8 cellular contexts compared by ENCODE assay signal in the genomic region with DNA sequence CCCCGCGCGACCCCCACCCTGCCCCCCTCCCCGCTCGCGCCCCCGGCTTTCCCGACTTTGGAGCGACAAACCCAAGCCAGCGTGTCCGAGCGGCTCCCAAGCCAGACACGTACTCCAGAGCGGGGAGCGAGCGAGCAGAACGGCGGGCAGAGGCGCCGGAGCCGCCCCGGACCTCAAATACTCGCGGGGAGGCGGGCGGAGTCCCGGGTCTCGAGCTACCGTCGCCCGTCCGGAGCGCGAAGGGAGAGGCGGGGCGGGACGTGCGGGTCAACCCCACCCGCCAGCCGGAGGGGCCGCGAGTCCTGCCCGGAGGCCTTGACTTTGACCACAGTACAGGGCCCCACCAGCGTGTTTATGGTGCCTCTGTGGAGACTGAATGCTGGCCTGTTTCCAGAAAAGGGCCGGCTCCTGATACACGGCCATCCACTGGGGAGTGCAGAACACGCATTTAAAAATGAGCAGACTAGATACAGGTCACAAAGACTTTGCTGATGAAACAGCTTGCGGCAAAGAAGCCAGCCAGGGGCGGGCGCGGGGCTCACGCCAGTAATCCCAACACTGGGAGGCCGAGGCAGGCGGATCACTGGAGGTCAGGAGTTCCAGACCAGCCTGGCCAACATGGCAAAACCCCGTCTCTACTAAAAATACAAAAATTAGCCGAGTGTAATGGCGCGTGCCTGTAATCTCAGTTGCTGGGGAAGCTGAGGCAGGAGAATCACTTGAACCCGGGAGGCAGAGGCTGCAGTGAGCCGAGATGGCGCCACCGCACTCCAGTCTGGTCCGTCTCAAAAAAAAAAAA. TPM values are rescaled to one million over a fixed set of nuclear protein-coding genes. Genes with fewer than 3 reads are reported as not detected.
DNase-seq lines count a peak whose midpoint lies in the region; TF ChIP-seq lines count a peak whose summit lies in the region.

A gene (minus strand): TSS at position 148 of the 799 bp plus-strand sequence. CDS start 12,235 bp downstream, outside the sequence.

- H3K4me3 ChIP-seq in OCI-LY7 (ENCODE audit: low read depth, low read length, poor library complexity, severe bottlenecking) (peak within 1 kb of the TSS; percentile 37), esophagus muscularis mucosa (peak within 1 kb of the TSS; percentile 72 to 94 (median 84)), Karpas-422 (ENCODE audit: low read length) (no peak within 1 kb of the TSS)

- H3K9me3 ChIP-seq in OCI-LY7 (ENCODE audit: low read length) (no peaks in the 10 kb centered on the region; the same call in 1 of the 2 replicates), esophagus muscularis mucosa (no peaks in the 10 kb centered on the region), Karpas-422 (ENCODE audit: low read length) (no peaks in the 10 kb centered on the region)

- H4K20me1 ChIP-seq in OCI-LY7 (ENCODE audit: insufficient read depth, low read length) (no peaks in the 10 kb centered on the region), Karpas-422 (ENCODE audit: insufficient read depth, low read depth, low read length) (no peaks in the 10 kb centered on the region)

- H3K4me1 ChIP-seq in OCI-LY7 (ENCODE audit: insufficient read depth, low read length, poor library complexity, severe bottlenecking) (peaks cover 6% of the 10 kb centered on the region), esophagus muscularis mucosa (peaks cover 10 to 52% (median 45%) of the 10 kb centered on the region in 4 donors), Karpas-422 (ENCODE audit: low read length) (peaks cover 5% of the 10 kb centered on the region; the same call in 1 of the 2 replicates)

- H3K79me2 ChIP-seq in OCI-LY7 (ENCODE audit: insufficient read depth, low read depth, low read length), result no peaks in the 10 kb centered on the region
- H3K79me2 ChIP-seq in Karpas-422 (ENCODE audit: low read length), result no peaks in the 10 kb centered on the region

- CTCF ChIA-PET in OCI-LY7 (lab: Charles Lee; ENCODE audit: unreplicated experiment), result no interaction called here

- peaks cover 40% of the 10 kb centered on the region for H3K27me3 Mint-ChIP-seq in activated T-helper 1 cell treated with anti-CD3 and anti-CD28 coated beads, Interleukin-12 subunit alpha, Interleukin-12 subunit beta, Interleukin-2, Interleukin-4 antibody, amounts not matched to agents 30 ng/mL and 10 ng/mL and 1 ng/mL, durations not matched to agents 14 hours and 24 hours and 36 hours (ENCODE audit: insufficient read depth)
- H3K27me3 Mint-ChIP-seq in stimulated activated naive CD8-positive, alpha-beta T cell treated with anti-CD3 and anti-CD28 coated beads, Interleukin-15, Interleukin-2, amounts not matched to agents 100 ng/mL and 50 ng/mL, for 24 hours, result peaks cover 10% of the 10 kb centered on the region

- H3K4me1 Mint-ChIP-seq in activated T-helper 1 cell treated with anti-CD3 and anti-CD28 coated beads, Interleukin-12 subunit alpha, Interleukin-12 subunit beta, Interleukin-2, Interleukin-4 antibody, amounts not matched to agents 30 ng/mL and 10 ng/mL and 1 ng/mL, durations not matched to agents 14 hours and 24 hours and 36 hours (ENCODE audit: low read depth), result peaks cover 16% of the 10 kb centered on the region
- H3K4me1 Mint-ChIP-seq in stimulated activated naive CD8-positive, alpha-beta T cell treated with anti-CD3 and anti-CD28 coated beads, Interleukin-15, Interleukin-2, amounts not matched to agents 100 ng/mL and 50 ng/mL, for 24 hours (ENCODE audit: low read depth), result peaks cover 47% of the 10 kb centered on the region

- peak within 1 kb of the TSS; percentile 85 for H3K4me3 Mint-ChIP-seq in activated T-helper 1 cell treated with anti-CD3 and anti-CD28 coated beads, Interleukin-12 subunit alpha, Interleukin-12 subunit beta, Interleukin-2, Interleukin-4 antibody, amounts not matched to agents 30 ng/mL and 10 ng/mL and 1 ng/mL, durations not matched to agents 14 hours and 24 hours and 36 hours
- peak within 1 kb of the TSS; percentile 84 for H3K4me3 Mint-ChIP-seq in stimulated activated naive CD8-positive, alpha-beta T cell treated with anti-CD3 and anti-CD28 coated beads, Interleukin-15, Interleukin-2, amounts not matched to agents 100 ng/mL and 50 ng/mL, for 24 hours

- H3K27ac Mint-ChIP-seq in activated T-helper 1 cell treated with anti-CD3 and anti-CD28 coated beads, Interleukin-12 subunit alpha, Interleukin-12 subunit beta, Interleukin-2, Interleukin-4 antibody, amounts not matched to agents 30 ng/mL and 10 ng/mL and 1 ng/mL, durations not matched to agents 14 hours and 24 hours and 36 hours, result peak within 1 kb of the TSS; percentile 83
- peak within 1 kb of the TSS; percentile 85 for H3K27ac Mint-ChIP-seq in stimulated activated naive CD8-positive, alpha-beta T cell treated with anti-CD3 and anti-CD28 coated beads, Interleukin-15, Interleukin-2, amounts not matched to agents 100 ng/mL and 50 ng/mL, for 24 hours

- intact Hi-C loops in OCI-LY7 (cut with micrococcal nuclease; ENCODE audit: unreplicated experiment), result no loop called here
- intact Hi-C loops in activated T-helper 1 cell treated with anti-CD3 and anti-CD28 coated beads, Interleukin-12 subunit alpha, Interleukin-12 subunit beta, Interleukin-2, Interleukin-4 antibody, amounts not matched to agents 30 ng/mL and 10 ng/mL and 1 ng/mL, durations not matched to agents 14 hours and 24 hours and 36 hours (cut with micrococcal nuclease), result loop anchor here (1.0 to 2.0 kb wide), 3 partner anchors 18 to 31 kb away; no protein-coding TSS in a partner anchor
- intact Hi-C loops in esophagus muscularis mucosa (cut with DNase I), result no loop called here

- peaks cover 5% of the 10 kb centered on the region for H3K9me3 Mint-ChIP-seq in activated T-helper 1 cell treated with anti-CD3 and anti-CD28 coated beads, Interleukin-12 subunit alpha, Interleukin-12 subunit beta, Interleukin-2, Interleukin-4 antibody, amounts not matched to agents 30 ng/mL and 10 ng/mL and 1 ng/mL, durations not matched to agents 14 hours and 24 hours and 36 hours
- H3K9me3 Mint-ChIP-seq in stimulated activated naive CD8-positive, alpha-beta T cell treated with anti-CD3 and anti-CD28 coated beads, Interleukin-15, Interleukin-2, amounts not matched to agents 100 ng/mL and 50 ng/mL, for 24 hours, result no peaks in the 10 kb centered on the region

- H3K36me3 Mint-ChIP-seq in activated T-helper 1 cell treated with anti-CD3 and anti-CD28 coated beads, Interleukin-12 subunit alpha, Interleukin-12 subunit beta, Interleukin-2, Interleukin-4 antibody, amounts not matched to agents 30 ng/mL and 10 ng/mL and 1 ng/mL, durations not matched to agents 14 hours and 24 hours and 36 hours (ENCODE audit: low read depth), result peaks cover 9% of the 10 kb centered on the region
- peaks cover 4% of the 10 kb centered on the region for H3K36me3 Mint-ChIP-seq in stimulated activated naive CD8-positive, alpha-beta T cell treated with anti-CD3 and anti-CD28 coated beads, Interleukin-15, Interleukin-2, amounts not matched to agents 100 ng/mL and 50 ng/mL, for 24 hours (ENCODE audit: low read depth)

- TF ChIP-seq CTCF in OCI-LY7 (conservative IDR thresholded peaks at IDR 0.05; ENCODE audit: low read length) (no peak), esophagus muscularis mucosa (IDR thresholded peaks at IDR 0.05) (no peak)

- no peaks in the 10 kb centered on the region for H3K9me2 ChIP-seq in OCI-LY7 (ENCODE audit: insufficient read depth, low read length)
- H3K9me2 ChIP-seq in Karpas-422 (replicated peaks; ENCODE audit: insufficient read depth, low read length), result no peaks in the 10 kb centered on the region

- TF ChIP-seq POLR2A in esophagus muscularis mucosa (IDR thresholded peaks at IDR 0.05; ENCODE audit: low read depth), result no peak

- no peak for TF ChIP-seq EP300 in esophagus muscularis mucosa (IDR thresholded peaks at IDR 0.05)

- DNase-seq in NCI-H146 (lab: John Stamatoyannopoulos, UW) (peak; percentile 18), NCI-H146 treated with DMSO at 0.1 percent for 48 hours (lab: John Stamatoyannopoulos, UW; ENCODE audit: unreplicated experiment) (no peak), OCI-LY7 (ENCODE audit: low spot score) (no peak), esophagus muscularis mucosa (ENCODE audit: extremely low spot score) (peak; percentile 95), midbrain (lab: John Stamatoyannopoulos, UW) (peak; percentile 82), Karpas-422 (no peak)
- peak; percentile 23 for DNase-seq in activated T-helper 1 cell treated with anti-CD3 and anti-CD28 coated beads, Interleukin-12 subunit alpha, Interleukin-12 subunit beta, Interleukin-2, Interleukin-4 antibody, amounts not matched to agents 30 ng/mL and 10 ng/mL and 1 ng/mL, durations not matched to agents 14 hours and 24 hours and 36 hours (ENCODE audit: low spot score)

- 4% methylated on average over 19 of the region's 63 CpGs for WGBS in esophagus muscularis mucosa

- no peak within 1 kb of the TSS for H3K27ac ChIP-seq in OCI-LY7 (ENCODE audit: low read depth, low read length, poor library complexity, severe bottlenecking)
- H3K27ac ChIP-seq in esophagus muscularis mucosa (replicated peaks in 1 of 4), result peak within 1 kb of the TSS; percentile 95 to 99 (median 98)
- no peak within 1 kb of the TSS for H3K27ac ChIP-seq in Karpas-422 (ENCODE audit: low read length)

- H2AFZ ChIP-seq in OCI-LY7 (ENCODE audit: low read length) (no peak within 1 kb of the TSS), Karpas-422 (ENCODE audit: low read length) (no peak within 1 kb of the TSS)

- POLR2A ChIA-PET in OCI-LY7 (lab: Charles Lee), result no interaction called here

- no peak within 1 kb of the TSS for H3K9ac ChIP-seq in Karpas-422 (ENCODE audit: low read length)

- H3K4me2 ChIP-seq in OCI-LY7 (ENCODE audit: low read length) (peak within 1 kb of the TSS; percentile 61), Karpas-422 (ENCODE audit: low read depth, low read length, poor library complexity, severe bottlenecking) (no peak within 1 kb of the TSS)

- H3K36me3 ChIP-seq in OCI-LY7 (ENCODE audit: insufficient read depth, low read length), result no peaks in the 10 kb centered on the region
- H3K36me3 ChIP-seq in esophagus muscularis mucosa, result peaks cover 0 to 3% (median 0%) of the 10 kb centered on the region in 4 donors
- no peaks in the 10 kb centered on the region for H3K36me3 ChIP-seq in Karpas-422 (ENCODE audit: insufficient read depth, low read length)

- no TSS peak for BruUV-seq in OCI-LY7 (replicated peaks; lab: Mats Ljungman, UMichigan)

- H3K27me3 ChIP-seq in esophagus muscularis mucosa (no peaks in the 10 kb centered on the region), Karpas-422 (ENCODE audit: low read length) (no peaks in the 10 kb centered on the region)

RNA-seq across cellular contexts. Expression of the gene that starts here (rescaled TPM):
- not detected in 2 replicates for total RNA-seq in OCI-LY7 (2014; rRNA removed; shearing (Covaris generic))
- total RNA-seq in OCI-LY7 (2022), result 8.9 and 13.2 TPM in 2 replicates
- total RNA-seq in activated T-helper 1 cell treated with anti-CD3 and anti-CD28 coated beads, Interleukin-12 subunit alpha, Interleukin-12 subunit beta, Interleukin-2, Interleukin-4 antibody, amounts not matched to agents 30 ng/mL and 10 ng/mL and 1 ng/mL, durations not matched to agents 14 hours and 24 hours and 36 hours, result 33.7 and 34.9 TPM in 2 replicates
- total RNA-seq in esophagus muscularis mucosa, result 100 to 1,000 TPM; 114 to 125 (median 124) TPM
- total RNA-seq in Karpas-422 (2014; rRNA removed; shearing (Covaris generic); ENCODE audit: low replicate concordance), result not detected in 2 replicates

Comparison
In these comparisons a context has a peak if more than half of its experiments do, and no peak if none do; other contexts are left out.
1. DNase-seq: peak in NCI-H146 (single experiment), activated T-helper 1 cell treated with anti-CD3 and anti-CD28 coated beads, Interleukin-12 subunit alpha, Interleukin-12 subunit beta, Interleukin-2, Interleukin-4 antibody, amounts not matched to agents 30 ng/mL and 10 ng/mL and 1 ng/mL, durations not matched to agents 14 hours and 24 hours and 36 hours (single experiment), esophagus muscularis mucosa (single experiment) and midbrain (single experiment); none in NCI-H146 treated with DMSO at 0.1 percent for 48 hours (single experiment), OCI-LY7 (single experiment) and Karpas-422 (single experiment).
2. H3K27ac ChIP-seq: peak in esophagus muscularis mucosa (4 of 4); none in OCI-LY7 (single experiment) and Karpas-422 (single experiment).